ENCODE assay signal across 23 cellular contexts in the genomic region with DNA sequence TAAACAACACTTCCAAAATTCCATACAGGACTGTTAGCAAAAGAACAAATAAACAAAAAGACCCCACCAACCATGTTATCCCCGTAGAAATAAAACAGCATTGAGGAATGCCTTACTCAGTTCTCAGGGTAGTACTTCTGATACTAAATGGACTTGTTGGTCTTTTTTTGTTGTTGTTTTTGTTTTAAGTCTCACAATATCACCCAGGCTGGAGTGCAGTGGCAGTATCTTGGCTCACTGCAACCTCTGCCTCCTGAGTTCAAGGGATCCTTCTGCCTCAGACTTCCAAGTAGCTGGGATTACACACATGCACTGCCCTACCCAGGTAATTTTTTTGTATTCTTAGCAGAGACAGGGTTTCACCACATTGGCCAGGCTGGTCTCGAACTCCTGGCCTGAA. TPM values are rescaled to one million over a fixed set of nuclear protein-coding genes. Genes with fewer than 3 reads are reported as not detected.
DNase-seq lines count a peak whose midpoint lies in the region; ATAC-seq and TF ChIP-seq lines count a peak whose summit lies in the region.
"Had no signal": no experiment of that assay in that cellular context is flagged by ENCODE, and none has a peak within 500 bp of the region (broad histone marks: within the 10 kb centered on the region; RNA-seq: fewer than 3 reads in every experiment).

No MANE protein-coding gene starts in this region.

- H3K4me3 ChIP-seq in SK-N-MC (no peak overlapping the region), tibial artery (no peak overlapping the region)
- H3K4me3 ChIP-seq: BLaER1 treated with 17β-estradiol and CSF1 and Interleukin-3, amounts not matched to agents 10 nM and 100 nM; breast epithelium; coronary artery had no signal

- TF ChIP-seq CTCF in chondrocyte (IDR thresholded peaks at IDR 0.05) (no peak), tibial artery (IDR thresholded peaks at IDR 0.05) (no peak)

- H3K36me3 ChIP-seq in SK-N-MC (ENCODE audit: insufficient read depth, low read length) (peaks cover 100% of the 10 kb centered on the region), tibial artery (peaks cover 27 to 63% (median 39%) of the 10 kb centered on the region in 3 donors)
- H3K36me3 ChIP-seq: breast epithelium had no signal

- H3K9me3 ChIP-seq in SK-N-MC (ENCODE audit: low read depth, low read length), result no peaks in the 10 kb centered on the region
- no peaks in the 10 kb centered on the region for H3K9me3 ChIP-seq in tibial artery
- H3K9me3 ChIP-seq: breast epithelium had no signal

- no peak overlapping the region for H3K4me3 Mint-ChIP-seq in activated naive CD4-positive, alpha-beta T cell treated with anti-CD3 and anti-CD28 coated beads for 36 hours
- no peak overlapping the region for H3K4me3 Mint-ChIP-seq in chondrocyte (ENCODE audit: unreplicated experiment)
- H3K4me3 Mint-ChIP-seq in stimulated activated memory B cell treated with anti-CD40 and anti-IgM and Interleukin-4, amounts not matched to agents 10 μg/mL and 1 μg/mL and 100 μg/mL, for 72 hours, result no peak overlapping the region

- peak overlapping the region; percentile 49; the same call in 1 of the 2 replicates for H3K27ac ChIP-seq in SK-N-MC
- H3K27ac ChIP-seq in tibial artery, result no peak overlapping the region
- H3K27ac ChIP-seq: BLaER1 treated with 17β-estradiol and CSF1 and Interleukin-3, amounts not matched to agents 10 nM and 100 nM; breast epithelium; coronary artery had no signal

- no peak for ATAC-seq in activated naive CD4-positive, alpha-beta T cell treated with anti-CD3 and anti-CD28 coated beads, Interleukin-2, amount 50 U/mL, for 72 hours
- no peak for ATAC-seq in stimulated activated memory B cell treated with anti-CD40 and anti-IgM and Interleukin-4, amounts not matched to agents 10 μg/mL and 1 μg/mL and 100 μg/mL, for 72 hours
- ATAC-seq: right cardiac atrium, SK-N-SH treated with all-trans-retinoic acid at 6 μM for 48 hours had no signal

- H3K36me3 Mint-ChIP-seq in activated naive CD4-positive, alpha-beta T cell treated with anti-CD3 and anti-CD28 coated beads for 36 hours (ENCODE audit: low read depth), result peaks cover 71% of the 10 kb centered on the region
- peaks cover 17 to 50% of the 10 kb centered on the region in 2 donors for H3K36me3 Mint-ChIP-seq in activated naive CD4-positive, alpha-beta T cell treated with anti-CD3 and anti-CD28 coated beads, Interleukin-2, amount 50 U/mL, for 72 hours
- peaks cover 31% of the 10 kb centered on the region for H3K36me3 Mint-ChIP-seq in chondrocyte (ENCODE audit: low read depth)
- H3K36me3 Mint-ChIP-seq in stimulated activated memory B cell treated with anti-CD40 and anti-IgM and Interleukin-4, amounts not matched to agents 10 μg/mL and 1 μg/mL and 100 μg/mL, for 72 hours, result peaks cover 72% of the 10 kb centered on the region

- H3K9me3 Mint-ChIP-seq in activated naive CD4-positive, alpha-beta T cell treated with anti-CD3 and anti-CD28 coated beads for 36 hours, result no peaks in the 10 kb centered on the region
- no peaks in the 10 kb centered on the region for H3K9me3 Mint-ChIP-seq in activated naive CD4-positive, alpha-beta T cell treated with anti-CD3 and anti-CD28 coated beads, Interleukin-2, amount 50 U/mL, for 72 hours
- no peaks in the 10 kb centered on the region for H3K9me3 Mint-ChIP-seq in chondrocyte (ENCODE audit: low read depth)
- no peaks in the 10 kb centered on the region for H3K9me3 Mint-ChIP-seq in stimulated activated memory B cell treated with anti-CD40 and anti-IgM and Interleukin-4, amounts not matched to agents 10 μg/mL and 1 μg/mL and 100 μg/mL, for 72 hours

- CTCF ChIA-PET in activated naive CD4-positive, alpha-beta T cell treated with anti-CD3 and anti-CD28 coated beads for 36 hours (lab: Charles Lee), result no interaction called here

- peak overlapping the region; percentile 30 for H3K27ac Mint-ChIP-seq in activated naive CD4-positive, alpha-beta T cell treated with anti-CD3 and anti-CD28 coated beads for 36 hours
- peak overlapping the region in 1 of 2 donors; percentile 52 for H3K27ac Mint-ChIP-seq in activated naive CD4-positive, alpha-beta T cell treated with anti-CD3 and anti-CD28 coated beads, Interleukin-2, amount 50 U/mL, for 72 hours
- peak overlapping the region; percentile 55 for H3K27ac Mint-ChIP-seq in chondrocyte (ENCODE audit: unreplicated experiment)
- H3K27ac Mint-ChIP-seq in stimulated activated memory B cell treated with anti-CD40 and anti-IgM and Interleukin-4, amounts not matched to agents 10 μg/mL and 1 μg/mL and 100 μg/mL, for 72 hours, result peak overlapping the region; percentile 22

- H3K4me1 ChIP-seq in tibial artery, result peaks cover 0 to 36% (median 21%) of the 10 kb centered on the region in 4 donors

- intact Hi-C loops in activated naive CD4-positive, alpha-beta T cell treated with anti-CD3 and anti-CD28 coated beads for 36 hours (cut with micrococcal nuclease), result no loop called here
- intact Hi-C loops in tibial artery (cut with DNase I; ENCODE audit: low total_unique reads), result no loop called here

- no peaks in the 10 kb centered on the region for H3K27me3 ChIP-seq in tibial artery
- H3K27me3 ChIP-seq: BLaER1 treated with 17β-estradiol and CSF1 and Interleukin-3, amounts not matched to agents 10 nM and 100 nM; breast epithelium had no signal

- H3K4me1 Mint-ChIP-seq in activated naive CD4-positive, alpha-beta T cell treated with anti-CD3 and anti-CD28 coated beads for 36 hours (ENCODE audit: low read depth), result peaks cover 70% of the 10 kb centered on the region
- H3K4me1 Mint-ChIP-seq in chondrocyte (ENCODE audit: low read depth), result peaks cover 40% of the 10 kb centered on the region
- peaks cover 45% of the 10 kb centered on the region for H3K4me1 Mint-ChIP-seq in stimulated activated memory B cell treated with anti-CD40 and anti-IgM and Interleukin-4, amounts not matched to agents 10 μg/mL and 1 μg/mL and 100 μg/mL, for 72 hours

- H3K27me3 Mint-ChIP-seq in activated naive CD4-positive, alpha-beta T cell treated with anti-CD3 and anti-CD28 coated beads for 36 hours (ENCODE audit: low read depth), result no peaks in the 10 kb centered on the region
- no peaks in the 10 kb centered on the region for H3K27me3 Mint-ChIP-seq in chondrocyte (ENCODE audit: low read depth)
- H3K27me3 Mint-ChIP-seq in stimulated activated memory B cell treated with anti-CD40 and anti-IgM and Interleukin-4, amounts not matched to agents 10 μg/mL and 1 μg/mL and 100 μg/mL, for 72 hours, result no peaks in the 10 kb centered on the region

- no peak overlapping the region for H3K9ac ChIP-seq in SK-N-MC (ENCODE audit: insufficient read length)

- no peak for DNase-seq in activated naive CD4-positive, alpha-beta T cell treated with anti-CD3 and anti-CD28 coated beads for 36 hours
- no peak for DNase-seq in activated naive CD4-positive, alpha-beta T cell treated with anti-CD3 and anti-CD28 coated beads, Interleukin-2, amount 50 U/mL, for 72 hours (ENCODE audit: low spot score in 2 of 2)
- DNase-seq in SK-N-MC (ENCODE audit: low read depth, low spot score) (no peak), chondrocyte (ENCODE audit: low spot score) (no peak), tibial artery (no peak), SK-N-DZ (ENCODE audit: low spot score) (no peak), NCI-H524 (lab: John Stamatoyannopoulos, UW) (no peak)
- DNase-seq: ACHN; activated CD4-positive, CD25-positive, alpha-beta regulatory T cell treated with anti-CD3 and anti-CD28 coated beads, Interleukin-2, amount 50 U/mL, for 72 hours; DMS53; GDM1; NCI-H1048; NCI-H187 treated with DMSO at 0.1 percent for 48 hours; NCI-H69; right cardiac atrium; RPMI8226 had no signal

RNA-seq across cellular contexts. Expression of gene HNRNPC, which starts 17.1 kb away (rescaled TPM):
- total RNA-seq in activated naive CD4-positive, alpha-beta T cell treated with anti-CD3 and anti-CD28 coated beads for 36 hours, result 1,000 to 10,000 TPM; 1,252 to 1,377 TPM
- 1,000 to 10,000 TPM in 1 of 2 donors, 100 to 1,000 TPM in 1; 948 to 1,048 TPM for total RNA-seq in activated naive CD4-positive, alpha-beta T cell treated with anti-CD3 and anti-CD28 coated beads, Interleukin-2, amount 50 U/mL, for 72 hours
- 286 to 352 TPM (median 291 TPM) in 3 replicates for total RNA-seq in chondrocyte
- 1,281 and 1,296 TPM in 2 replicates for polyA plus RNA-seq in SK-N-DZ (2014; cell fraction: cytosol; rRNA removed)
- 564 and 789 TPM in 2 replicates for polyA plus RNA-seq in SK-N-DZ (2014; cell fraction: nucleus; rRNA removed)

RNA-seq across cellular contexts. Expression of gene RPGRIP1, which starts 27.7 kb away (rescaled TPM):
- total RNA-seq in activated naive CD4-positive, alpha-beta T cell treated with anti-CD3 and anti-CD28 coated beads for 36 hours, result not detected
- total RNA-seq in activated naive CD4-positive, alpha-beta T cell treated with anti-CD3 and anti-CD28 coated beads, Interleukin-2, amount 50 U/mL, for 72 hours, result not detected
- total RNA-seq in chondrocyte, result not detected in 3 replicates
- polyA plus RNA-seq in SK-N-DZ (2014; cell fraction: cytosol; rRNA removed), result 0.03 TPM in 1 of 2 replicates, not detected in the other
- 0.16 TPM in 1 of 2 replicates, not detected in the other for polyA plus RNA-seq in SK-N-DZ (2014; cell fraction: nucleus; rRNA removed)
- total RNA-seq: activated CD8-positive, alpha-beta memory T cell treated with anti-CD3 and anti-CD28 coated beads for 36 hours; kidney epithelial cell had no signal
